26 cellular contexts compared by ENCODE assay signal in the genomic region with DNA sequence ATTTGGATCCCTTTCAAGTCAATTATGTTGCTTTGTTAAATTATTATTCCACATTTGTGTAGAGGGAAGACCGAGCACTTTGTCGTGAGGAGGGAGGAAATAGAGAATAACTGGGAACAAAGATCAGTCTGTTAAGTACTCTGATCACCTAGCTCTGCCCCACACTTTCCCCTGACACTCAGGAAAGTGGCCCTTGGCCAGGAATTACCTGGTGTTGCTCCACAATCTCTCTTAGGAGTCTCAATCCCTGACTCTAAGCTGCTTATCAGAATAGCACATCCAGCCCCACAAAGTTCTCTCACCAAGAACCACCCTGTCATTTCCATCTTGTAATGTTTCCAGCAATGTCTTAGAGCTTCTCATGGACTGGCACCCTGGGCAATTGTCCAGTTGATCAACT.
A peak's percentile ranks its signal among the peaks of the same experiment; 100 is the strongest.
DNase-seq lines count a peak whose midpoint lies in the region; ATAC-seq and TF ChIP-seq lines count a peak whose summit lies in the region.
"Had no signal": no experiment of that assay in that cellular context is flagged by ENCODE, and none has a peak within 500 bp of the region (broad histone marks: within the 10 kb centered on the region; RNA-seq: fewer than 3 reads in every experiment).

No MANE protein-coding gene starts in this region.

- peak overlapping the region; percentile 26 for H3K27ac ChIP-seq in VCaP
- H3K27ac ChIP-seq: PC-9 had no signal

- peaks cover 8% of the 10 kb centered on the region for H3K36me3 Mint-ChIP-seq in nephron progenitor cell (ENCODE audit: low read depth)
- H3K36me3 Mint-ChIP-seq: CD4-positive, alpha-beta memory T cell had no signal

- H3K9me3 Mint-ChIP-seq in nephron progenitor cell: no peaks in the 10 kb centered on the region
- H3K9me3 Mint-ChIP-seq: HFFc6 had no signal

- no peak overlapping the region for H3K4me3 Mint-ChIP-seq in nephron progenitor cell
- H3K4me3 Mint-ChIP-seq: CD4-positive, alpha-beta memory T cell; HFFc6 had no signal

- no peak for ATAC-seq in GM19397 (IDR thresholded peaks at IDR 0.05; ENCODE audit: unreplicated experiment)
- ATAC-seq: K562, Right ventricle myocardium inferior, SK-N-SH treated with all-trans-retinoic acid at 6 μM for 48 hours had no signal

- H3K27ac Mint-ChIP-seq in nephron progenitor cell: peak overlapping the region; percentile 91
- H3K27ac Mint-ChIP-seq: CD4-positive, alpha-beta memory T cell; HFFc6 had no signal

- DNase-seq in NCI-H82 (lab: John Stamatoyannopoulos, UW) (peak; percentile 45), NCI-H82 treated with DMSO at 0.1 percent for 48 hours (lab: John Stamatoyannopoulos, UW; ENCODE audit: unreplicated experiment) (no peak), nephron progenitor cell (no peak), NCI-H2196 (lab: John Stamatoyannopoulos, UW; ENCODE audit: unreplicated experiment) (no peak), middle frontal gyrus (ENCODE audit: extremely low spot score, low spot score) (no peak)
- DNase-seq: C1 segment of cervical spinal cord; CD4-positive, alpha-beta memory T cell; COR-L47; DND-41; GOT3; HFFc6; MV-4-11; NCI-H1694; NCI-H2029 treated with DMSO at 0.1 percent for 48 hours; NCI-H2171; NCI-H345; NCI-H510A treated with DMSO at 0.1 percent for 48 hours; NCI-H748 treated with DMSO at 0.1 percent for 48 hours; NK-92 treated with Interleukin-12 subunit alpha and Interleukin-12 subunit beta, amount 100 ng/mL, for 24 hours; PC-9; SJCRH30 had no signal

- H3K27me3 Mint-ChIP-seq in nephron progenitor cell (ENCODE audit: low read depth, poor library complexity): peaks cover 3% of the 10 kb centered on the region

- H3K4me1 Mint-ChIP-seq in nephron progenitor cell: peaks cover 52% of the 10 kb centered on the region
- H3K4me1 Mint-ChIP-seq: CD4-positive, alpha-beta memory T cell had no signal

- no peak for TF ChIP-seq CTCF in VCaP (conservative IDR thresholded peaks at IDR 0.05)
- TF ChIP-seq CTCF in nephron progenitor cell (IDR thresholded peaks at IDR 0.05): no peak
